23 cellular contexts compared by ENCODE assay signal in the genomic region with DNA sequence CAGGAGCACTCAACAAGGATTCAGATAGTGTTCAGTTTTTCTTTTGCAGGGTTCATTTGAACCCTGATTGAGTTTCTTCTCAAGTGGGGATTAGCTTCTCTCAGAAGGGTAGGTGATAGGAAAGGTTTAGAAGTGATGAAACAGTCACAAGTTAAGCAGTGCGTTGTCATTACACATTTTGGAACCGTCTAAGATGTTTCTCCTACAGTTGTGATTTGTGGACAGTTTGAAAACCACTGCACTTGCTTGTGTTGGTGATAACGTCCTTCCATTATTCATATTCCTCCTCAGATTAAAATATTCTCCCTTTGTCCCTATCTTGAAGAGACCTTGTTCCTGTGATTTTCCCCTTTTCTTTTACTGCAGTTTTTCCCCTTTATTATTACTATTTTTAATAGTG. TPM values are rescaled to one million over a fixed set of nuclear protein-coding genes. Genes with fewer than 3 reads are reported as not detected.
A peak's percentile ranks its signal among the peaks of the same experiment; 100 is the strongest.
DNase-seq lines count a peak whose midpoint lies in the region; ATAC-seq and TF ChIP-seq lines count a peak whose summit lies in the region.
"Had no signal": no experiment of that assay in that cellular context is flagged by ENCODE, and none has a peak within 500 bp of the region (broad histone marks: within the 10 kb centered on the region; RNA-seq: fewer than 3 reads in every experiment).

No MANE protein-coding gene starts in this region.

- H3K4me3 Mint-ChIP-seq in T-helper 17 cell (no peak overlapping the region), natural killer cell (peak overlapping the region; percentile 7)
- H3K4me3 Mint-ChIP-seq: activated CD4-positive, alpha-beta memory T cell treated with anti-CD3 and anti-CD28 coated beads, Interleukin-2, amount 10 ng/mL, durations not matched to agents 7 days and 5 days; dendritic cell treated with granulocyte-macrophage colony-stimulating factor and Interleukin-4, amounts not matched to agents 40 ng/mL and 50 ng/mL, for 4 days had no signal

- peak overlapping the region; percentile 98 for H3K27ac ChIP-seq in ACC112 (ENCODE audit: low read depth, low read length)
- H3K27ac ChIP-seq in DND-41 (ENCODE audit: low read length) = no peak overlapping the region
- H3K27ac ChIP-seq: hepatocyte, Peyer's patch, transverse colon had no signal

- H3K27me3 Mint-ChIP-seq in T-helper 17 cell = no peaks in the 10 kb centered on the region
- H3K27me3 Mint-ChIP-seq in natural killer cell (ENCODE audit: low read depth in 2 of 2) = no peaks in the 10 kb centered on the region
- H3K27me3 Mint-ChIP-seq: activated B cell treated with CpG ODN at 0.5 μM for 24 hours; activated CD4-positive, alpha-beta memory T cell treated with anti-CD3 and anti-CD28 coated beads, Interleukin-2, amount 10 ng/mL, durations not matched to agents 7 days and 5 days; CD4-positive, alpha-beta memory T cell; dendritic cell treated with granulocyte-macrophage colony-stimulating factor and Interleukin-4, amounts not matched to agents 40 ng/mL and 50 ng/mL, for 4 days had no signal

- peak overlapping the region; percentile 93; the same call in 1 of the 2 replicates for H3K4me2 ChIP-seq in DND-41 (ENCODE audit: insufficient read depth, low read length)

- peaks cover 28% of the 10 kb centered on the region for H3K4me1 Mint-ChIP-seq in T-helper 17 cell
- peaks cover 22 to 46% of the 10 kb centered on the region in 2 donors for H3K4me1 Mint-ChIP-seq in natural killer cell

- H3K79me2 ChIP-seq in ACC112 (ENCODE audit: control insufficient read depth, insufficient read depth, low read length, unreplicated experiment) = peaks cover 71% of the 10 kb centered on the region
- H3K79me2 ChIP-seq in DND-41 (ENCODE audit: insufficient read depth, low read length) = peaks cover 75% of the 10 kb centered on the region

- peak overlapping the region; percentile 54 for H3K27ac Mint-ChIP-seq in T-helper 17 cell
- peak overlapping the region; percentile 62 to 73 for H3K27ac Mint-ChIP-seq in natural killer cell
- H3K27ac Mint-ChIP-seq: activated CD4-positive, alpha-beta memory T cell treated with anti-CD3 and anti-CD28 coated beads, Interleukin-2, amount 10 ng/mL, durations not matched to agents 7 days and 5 days; activated T-helper 1 cell treated with anti-CD3 and anti-CD28 coated beads, Interleukin-12 subunit alpha, Interleukin-12 subunit beta, Interleukin-2, Interleukin-4 antibody, amounts not matched to agents 30 ng/mL and 10 ng/mL and 1 ng/mL, durations not matched to agents 14 hours and 24 hours and 36 hours; dendritic cell treated with granulocyte-macrophage colony-stimulating factor and Interleukin-4, amounts not matched to agents 40 ng/mL and 50 ng/mL, for 4 days had no signal

- no peaks in the 10 kb centered on the region for H3K9me3 Mint-ChIP-seq in natural killer cell
- H3K9me3 Mint-ChIP-seq: activated B cell treated with CpG ODN at 0.5 μM for 24 hours; activated CD4-positive, alpha-beta memory T cell treated with anti-CD3 and anti-CD28 coated beads, Interleukin-2, amount 10 ng/mL, durations not matched to agents 7 days and 5 days; activated T-helper 1 cell treated with anti-CD3 and anti-CD28 coated beads, Interleukin-12 subunit alpha, Interleukin-12 subunit beta, Interleukin-2, Interleukin-4 antibody, amounts not matched to agents 30 ng/mL and 10 ng/mL and 1 ng/mL, durations not matched to agents 14 hours and 24 hours and 36 hours; dendritic cell treated with granulocyte-macrophage colony-stimulating factor and Interleukin-4, amounts not matched to agents 40 ng/mL and 50 ng/mL, for 4 days had no signal

- DNase-seq in DND-41 = no peak
- DNase-seq in T-helper 17 cell = no peak
- DNase-seq in natural killer cell = no peak
- no peak for DNase-seq in EL
- no peak for DNase-seq in stimulated activated naive CD4-positive, alpha-beta T cell treated with Interleukin-2 at 50 U/mL for 16 hours (lab: John Stamatoyannopoulos, UW)
- no peak for DNase-seq in HuH-7 (ENCODE audit: low spot score)
- DNase-seq: activated B cell treated with CpG ODN at 0.5 μM for 24 hours; activated CD4-positive, alpha-beta memory T cell treated with anti-CD3 and anti-CD28 coated beads, Interleukin-2, amount 10 ng/mL, durations not matched to agents 7 days and 5 days; CD4-positive, alpha-beta memory T cell; KG1; NCI-H1048; NCI-H2029 treated with DMSO at 0.1 percent for 48 hours; NCI-H345; Peyer's patch; stimulated activated naive CD4-positive, alpha-beta T cell; T-helper 9 cell; transverse colon had no signal

- H2AFZ ChIP-seq in ACC112 (ENCODE audit: low read length, unreplicated experiment) (no peak overlapping the region), DND-41 (ENCODE audit: low read depth, low read length) (no peak overlapping the region)
- H2AFZ ChIP-seq: hepatocyte had no signal

- TF ChIP-seq CTCF in DND-41 (IDR thresholded peaks at IDR 0.05; ENCODE audit: borderline replicate concordance, extremely low read depth, low read length, poor library complexity, severe bottlenecking) (no peak), natural killer cell (IDR thresholded peaks at IDR 0.05) (no peak)

- intact Hi-C loops in natural killer cell (cut with micrococcal nuclease) = no loop called here

- peaks cover 6% of the 10 kb centered on the region for H3K36me3 Mint-ChIP-seq in T-helper 17 cell (ENCODE audit: low read depth)
- H3K36me3 Mint-ChIP-seq in natural killer cell = no peaks in the 10 kb centered on the region

- H4K20me1 ChIP-seq in DND-41 (ENCODE audit: insufficient read depth, low read length) = peaks cover 6% of the 10 kb centered on the region; the same call in 1 of the 2 replicates

- H3K36me3 ChIP-seq in ACC112 (ENCODE audit: insufficient read depth, low read length) (no peaks in the 10 kb centered on the region), DND-41 (ENCODE audit: insufficient read depth, low read length) (peaks cover 4% of the 10 kb centered on the region)
- H3K36me3 ChIP-seq: Peyer's patch, transverse colon had no signal

- peaks cover 37% of the 10 kb centered on the region for H3K4me1 ChIP-seq in ACC112 (ENCODE audit: control insufficient read depth, insufficient read depth, low read length, unreplicated experiment)
- peaks cover 38% of the 10 kb centered on the region for H3K4me1 ChIP-seq in DND-41 (ENCODE audit: insufficient read depth, low read length)

- ATAC-seq in DND-41 (ENCODE audit: insufficient read depth, low read depth) (no peak), T-helper 17 cell (no peak), natural killer cell (no peak), HG02852 (IDR thresholded peaks at IDR 0.05; ENCODE audit: unreplicated experiment) (no peak)
- ATAC-seq: sciatic nerve had no signal

- H3K9ac ChIP-seq in DND-41 (ENCODE audit: low read depth, low read length) = no peak overlapping the region

- H3K9me3 ChIP-seq in DND-41 (ENCODE audit: insufficient read depth, low read length, severe bottlenecking) (no peaks in the 10 kb centered on the region), T-helper 17 cell (ENCODE audit: control insufficient read depth, low read length, poor library complexity, severe bottlenecking) (no peaks in the 10 kb centered on the region)
- H3K9me3 ChIP-seq: Peyer's patch, transverse colon had no signal

- H3K27me3 ChIP-seq in ACC112 (ENCODE audit: insufficient read depth, low read length) = no peaks in the 10 kb centered on the region
- H3K27me3 ChIP-seq in DND-41 (ENCODE audit: insufficient read depth, low read length, poor library complexity) = no peaks in the 10 kb centered on the region
- H3K27me3 ChIP-seq: hepatocyte, Peyer's patch, transverse colon had no signal

- H3K4me3 ChIP-seq in ACC112 (ENCODE audit: low read depth, low read length) = peak overlapping the region; percentile 97; the same call in 1 of the 2 replicates
- no peak overlapping the region for H3K4me3 ChIP-seq in DND-41 (ENCODE audit: low read depth in 1 of 2, low read length in 2 of 2)
- H3K4me3 ChIP-seq: hepatocyte, Peyer's patch, transverse colon had no signal

RNA-seq across cellular contexts. Expression of a gene that starts 2.8 kb away (rescaled TPM):
- 10 to 100 TPM; 15.7 to 20.7 TPM for total RNA-seq in T-helper 17 cell
- 10 to 100 TPM; 19.4 to 25.8 (median 22.3) TPM for total RNA-seq in natural killer cell
